ENCODE assay signal across 11 cellular contexts in the genomic region with DNA sequence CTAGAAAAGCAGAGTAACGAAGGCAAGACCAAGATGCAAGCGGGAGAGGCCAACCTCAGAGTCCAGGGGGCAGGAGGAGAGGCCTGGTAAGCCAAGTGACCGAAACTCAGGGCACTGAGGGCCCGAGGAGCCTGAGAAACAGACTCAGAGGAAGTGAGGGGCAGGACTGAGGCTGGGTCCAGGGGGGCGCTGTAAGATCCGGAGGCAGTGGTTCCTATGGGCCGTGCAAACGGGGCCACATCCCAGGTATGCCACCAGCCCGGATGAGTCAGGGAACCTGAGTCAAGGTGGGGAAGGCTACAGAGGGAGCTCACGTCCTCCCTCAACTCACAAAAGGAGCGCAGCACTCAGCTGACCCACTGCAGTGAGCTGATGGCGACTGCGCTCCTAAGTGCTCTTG. TPM values are rescaled to one million over a fixed set of nuclear protein-coding genes. Genes with fewer than 3 reads are reported as not detected.
A peak's percentile ranks its signal among the peaks of the same experiment; 100 is the strongest.
DNase-seq lines count a peak whose midpoint lies in the region; ATAC-seq and TF ChIP-seq lines count a peak whose summit lies in the region.
"Had no signal": no experiment of that assay in that cellular context is flagged by ENCODE, and none has a peak within 500 bp of the region (broad histone marks: within the 10 kb centered on the region; RNA-seq: fewer than 3 reads in every experiment).

No MANE protein-coding gene starts in this region.

- no peaks in the 10 kb centered on the region for H3K36me3 ChIP-seq in iPS-15b (ENCODE audit: control insufficient read depth, insufficient read depth, low read length)
- peaks cover 20% of the 10 kb centered on the region for H3K36me3 ChIP-seq in skeletal muscle satellite cell (ENCODE audit: insufficient read depth, low read length)
- H3K36me3 ChIP-seq: cardiac muscle cell had no signal

- H3K27ac Mint-ChIP-seq in Calu3 (ENCODE audit: unreplicated experiment): peak overlapping the region; percentile 94
- peak overlapping the region; percentile 79 for H3K27ac Mint-ChIP-seq in activated naive CD8-positive, alpha-beta T cell

- H3K27me3 Mint-ChIP-seq in Calu3 (ENCODE audit: unreplicated experiment): no peaks in the 10 kb centered on the region
- no peaks in the 10 kb centered on the region for H3K27me3 Mint-ChIP-seq in activated naive CD8-positive, alpha-beta T cell

- intact Hi-C loops in Calu3 (cut with micrococcal nuclease; ENCODE audit: unreplicated experiment): no loop called here

- H3K27me3 ChIP-seq in iPS-15b (ENCODE audit: control insufficient read depth, insufficient read depth, low read length): no peaks in the 10 kb centered on the region
- H3K27me3 ChIP-seq in skeletal muscle satellite cell (ENCODE audit: control insufficient read depth, insufficient read depth, low read length): no peaks in the 10 kb centered on the region
- H3K27me3 ChIP-seq: cardiac muscle cell had no signal

- H3K4me3 ChIP-seq in iPS-15b (ENCODE audit: low read depth, low read length) (no peak overlapping the region), skeletal muscle satellite cell (ENCODE audit: low read length) (no peak overlapping the region)
- H3K4me3 ChIP-seq: cardiac muscle cell had no signal

- BruUV-seq in Calu3 (replicated peaks; lab: Mats Ljungman, UMichigan): no TSS peak

- peak overlapping the region; percentile 78 for H3K4me2 ChIP-seq in skeletal muscle satellite cell (ENCODE audit: low read length)

- peaks cover 57% of the 10 kb centered on the region for H3K36me3 Mint-ChIP-seq in Calu3 (ENCODE audit: insufficient read depth, unreplicated experiment)
- H3K36me3 Mint-ChIP-seq in activated naive CD8-positive, alpha-beta T cell: no peaks in the 10 kb centered on the region

- peaks cover 92% of the 10 kb centered on the region for H3K4me1 Mint-ChIP-seq in Calu3 (ENCODE audit: low read depth, unreplicated experiment)
- peaks cover 57% of the 10 kb centered on the region for H3K4me1 Mint-ChIP-seq in activated naive CD8-positive, alpha-beta T cell (ENCODE audit: low read depth)

- H3K9me3 ChIP-seq in iPS-15b (ENCODE audit: control insufficient read depth, insufficient read depth, low read length) (no peaks in the 10 kb centered on the region), skeletal muscle satellite cell (replicated peaks; ENCODE audit: low read length) (no peaks in the 10 kb centered on the region)

- CTCF ChIA-PET in Calu3 (lab: Charles Lee): interaction anchor here (0.6 to 0.7 kb wide), 2 partner anchors 8 to 83 kb away, joined by 3 read pairs; no protein-coding TSS in a partner anchor

- H3K9ac ChIP-seq in iPS-15b (ENCODE audit: low read depth, low read length): peak overlapping the region; percentile 37
- H3K9ac ChIP-seq in skeletal muscle satellite cell (ENCODE audit: low read depth, low read length): no peak overlapping the region

- no peak for DNase-seq in Calu3
- DNase-seq in NCI-H146 (lab: John Stamatoyannopoulos, UW): no peak
- DNase-seq in HPDE6-E6E7 (ENCODE audit: extremely low spot score): no peak
- no peak for DNase-seq in activated gamma-delta T cell (lab: John Stamatoyannopoulos, UW)
- DNase-seq: KG1, NCI-H524 had no signal

- H3K9me3 Mint-ChIP-seq in Calu3 (ENCODE audit: low read depth, unreplicated experiment): no peaks in the 10 kb centered on the region
- H3K9me3 Mint-ChIP-seq in activated naive CD8-positive, alpha-beta T cell (ENCODE audit: low read depth): no peaks in the 10 kb centered on the region

- ATAC-seq in HG03175 (IDR thresholded peaks at IDR 0.05; ENCODE audit: unreplicated experiment): no peak

- no peak for TF ChIP-seq CTCF in Calu3 (IDR thresholded peaks at IDR 0.05; ENCODE audit: unreplicated experiment)

- H3K4me3 Mint-ChIP-seq in Calu3 (ENCODE audit: low read depth, unreplicated experiment): peak overlapping the region; percentile 63
- no peak overlapping the region for H3K4me3 Mint-ChIP-seq in activated naive CD8-positive, alpha-beta T cell

- H3K4me1 ChIP-seq in iPS-15b (ENCODE audit: control insufficient read depth, insufficient read depth, low read length): peaks cover 19% of the 10 kb centered on the region
- H3K4me1 ChIP-seq in skeletal muscle satellite cell (ENCODE audit: control insufficient read depth, insufficient read depth, low read length): peaks cover 84% of the 10 kb centered on the region

RNA-seq across cellular contexts. Expression of a gene that starts 8.3 kb away (rescaled TPM):
- 100 and 109 TPM in 2 replicates for total RNA-seq in Calu3 (2022)
- total RNA-seq in skeletal muscle satellite cell (2012; rRNA removed): 37.3 and 42.6 TPM in 2 replicates

RNA-seq across cellular contexts. Expression of a gene that starts 24.5 kb away (rescaled TPM):
- total RNA-seq in Calu3 (2022): 12.4 and 15.1 TPM in 2 replicates
- 6.3 and 6.6 TPM in 2 replicates for total RNA-seq in skeletal muscle satellite cell (2012; rRNA removed)
